ENCODE assay signal across 19 cellular contexts in the genomic region with DNA sequence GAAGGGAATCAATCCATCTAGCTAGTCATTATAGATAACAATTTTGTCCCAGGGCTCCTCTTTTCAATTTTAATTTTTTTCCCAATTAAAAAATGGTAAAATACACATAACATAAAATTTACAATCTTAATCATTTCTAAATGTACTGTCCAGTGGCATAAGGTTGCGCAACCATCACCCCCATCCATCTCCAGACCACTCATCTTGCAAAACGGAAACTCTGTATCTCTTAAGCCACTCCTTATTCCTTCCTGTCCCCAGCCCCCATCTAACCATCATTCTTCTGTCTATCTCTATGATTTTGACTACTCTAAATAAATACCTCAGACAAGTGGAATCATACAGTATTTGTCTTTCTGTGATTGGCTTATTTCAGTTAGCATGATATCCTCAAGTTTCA.
"Had no signal": no experiment of that assay in that cellular context is flagged by ENCODE, and none has a peak within 500 bp of the region (broad histone marks: within the 10 kb centered on the region; RNA-seq: fewer than 3 reads in every experiment).

No MANE protein-coding gene starts in this region.

- DNase-seq: activated CD4-positive, alpha-beta T cell treated with anti-CD3 and anti-CD28 coated beads for 48 hours; activated CD8-positive, alpha-beta memory T cell treated with anti-CD3 and anti-CD28 coated beads for 24 hours; activated naive CD4-positive, alpha-beta T cell treated with anti-CD3 and anti-CD28 coated beads, Interleukin-2, amount 10 ng/mL, durations not matched to agents 7 days and 5 days; central memory CD4-positive, alpha-beta T cell; effector memory CD4-positive, alpha-beta T cell; heart left ventricle; islet precursor cell; mucosa of descending colon; natural killer cell; occipital lobe; right cardiac atrium; thyroid gland had no signal

- H3K36me3 ChIP-seq: heart left ventricle, thyroid gland, vagina had no signal

- H3K4me2 ChIP-seq: smooth muscle cell had no signal

- H3K9me3 ChIP-seq: heart left ventricle, mucosa of descending colon, thyroid gland, vagina had no signal

- H3K27me3 ChIP-seq: thyroid gland, vagina had no signal

- ATAC-seq: activated T-helper 17 cell treated with anti-CD3 and anti-CD28 coated beads, Interleukin-2, amount 50 U/mL, for 72 hours; heart left ventricle; left lobe of liver; mucosa of descending colon; right cardiac atrium; stimulated activated effector memory CD8-positive, alpha-beta T cell treated with anti-CD3 and anti-CD28 coated beads, Interleukin-12 subunit alpha, Interleukin-12 subunit beta, amount 100 ng/mL, for 72 hours; WTC11 had no signal

- H3K27ac ChIP-seq: coronary artery, heart left ventricle, thyroid gland, vagina had no signal

- H3K4me3 ChIP-seq: coronary artery, heart left ventricle, mucosa of descending colon, smooth muscle cell, thyroid gland, vagina had no signal

- H3K4me1 ChIP-seq: heart left ventricle, thyroid gland, vagina had no signal
